30 cellular contexts compared by ENCODE assay signal in genomic region chr2:109494351-109494750, GRCh38.
"Had no signal": no experiment of that assay in that cellular context is flagged by ENCODE, and none has a peak within 500 bp of the region (broad histone marks: within the 10 kb centered on the region; RNA-seq: fewer than 3 reads in every experiment).

No MANE protein-coding gene starts in this region.

- H3K27me3 ChIP-seq: adrenal gland, pancreas, spleen, testis, upper lobe of left lung had no signal

- H3K36me3 ChIP-seq: pancreas, prostate gland, WERI-Rb-1 had no signal

- H3K4me1 ChIP-seq: adrenal gland, pancreas, testis had no signal

- DNase-seq: activated CD4-positive, alpha-beta T cell treated with anti-CD3 and anti-CD28 coated beads for 48 hours; activated CD4-positive, alpha-beta T cell treated with anti-CD3 and anti-CD28 coated beads, Interleukin-2, amount 50 U/mL, for 48 hours; activated CD8-positive, alpha-beta memory T cell treated with anti-CD3 and anti-CD28 coated beads for 24 hours; activated CD8-positive, alpha-beta memory T cell treated with anti-CD3 and anti-CD28 coated beads, Interleukin-2, amount 50 U/mL, for 4 hours; activated effector memory CD4-positive, alpha-beta T cell treated with anti-CD3 and anti-CD28 coated beads, Interleukin-2, amount 50 U/mL, for 16 hours; activated naive CD4-positive, alpha-beta T cell treated with anti-CD3 and anti-CD28 coated beads for 36 hours; activated naive CD8-positive, alpha-beta T cell treated with anti-CD3 and anti-CD28 coated beads for 36 hours; activated T-cell treated with anti-CD3 and anti-CD28 coated beads, Interleukin-2, amount 50 U/mL, for 1 hour; adrenal gland; effector CD8-positive, alpha-beta T cell; glutamatergic neuron; immature natural killer cell; kidney; naive thymus-derived CD8-positive, alpha-beta T cell; pancreas; spleen; stimulated activated naive CD4-positive, alpha-beta T cell treated with Interleukin-2 at 50 U/mL for 16 hours; T-helper 17 cell; T1000; testis; upper lobe of left lung; WERI-Rb-1 had no signal

- H3K9me3 ChIP-seq: adrenal gland, pancreas, prostate gland, spleen, testis, upper lobe of left lung had no signal

- H3K27ac ChIP-seq: adrenal gland, pancreas, prostate gland, spleen, testis, upper lobe of left lung, WERI-Rb-1 had no signal

- H3K4me3 ChIP-seq: adrenal gland, lung, pancreas, prostate gland, spleen, testis, upper lobe of left lung had no signal

- ATAC-seq: activated CD4-positive, CD25-positive, alpha-beta regulatory T cell treated with anti-CD3 and anti-CD28 coated beads, Interleukin-2, amount 50 U/mL, for 24 hours; naive thymus-derived CD8-positive, alpha-beta T cell; SK-N-SH treated with all-trans-retinoic acid at 6 μM for 48 hours; T-helper 17 cell had no signal

- FAIRE-seq: astrocyte, colon, endometrium, frontal cortex, kidney, pancreas had no signal
